Comparison of ENCODE assay signal across 8 cellular contexts in the genomic region with DNA sequence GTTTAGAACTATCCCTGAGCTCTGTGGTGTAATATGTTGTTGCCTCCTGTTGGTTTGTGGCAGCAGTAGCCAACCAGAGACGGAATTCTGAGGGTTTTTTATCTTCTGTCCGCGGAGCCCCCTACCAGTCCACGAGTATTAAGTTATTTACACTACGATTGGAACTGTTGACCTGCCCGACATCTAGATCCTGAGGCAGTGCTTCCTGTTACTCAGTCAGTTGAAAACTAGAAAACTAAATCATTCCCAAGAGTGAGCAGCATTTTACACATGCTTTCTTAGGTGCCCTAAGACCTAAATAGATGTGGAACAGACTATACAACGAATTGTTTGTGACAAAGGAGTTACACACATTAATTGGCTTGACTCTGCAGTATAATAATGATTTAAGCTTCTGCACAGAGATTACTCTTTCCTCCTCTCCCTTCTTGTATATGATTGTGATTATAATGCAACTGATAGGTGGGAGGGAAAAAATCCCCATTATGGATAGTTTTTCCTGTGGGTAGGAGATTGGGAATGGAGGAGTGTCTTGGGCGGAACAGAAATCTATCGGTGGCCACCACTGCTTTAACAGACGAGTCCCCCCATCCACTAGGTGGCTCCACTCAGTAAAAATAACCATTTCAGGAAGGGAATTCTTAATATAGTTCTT. TPM values are rescaled to one million over a fixed set of nuclear protein-coding genes. Genes with fewer than 3 reads are reported as not detected.
A peak's percentile ranks its signal among the peaks of the same experiment; 100 is the strongest.
DNase-seq lines count a peak whose midpoint lies in the region; ATAC-seq and TF ChIP-seq lines count a peak whose summit lies in the region.

No MANE protein-coding gene starts in this region.

- peak overlapping the region; percentile 98 for H3K9ac ChIP-seq in MM.1S (ENCODE audit: low read length)
- peak overlapping the region; percentile 97 for H3K9ac ChIP-seq in SK-N-SH

- peak overlapping the region; percentile 95 to 100 (median 99) for H3K27ac ChIP-seq in heart right ventricle
- H3K27ac ChIP-seq in MM.1S (ENCODE audit: low read length) = peak overlapping the region; percentile 93
- H3K27ac ChIP-seq in SK-N-SH (ENCODE audit: low read depth in 2 of 2, low read length in 1 of 2) = peak overlapping the region; percentile 89 to 98
- H3K27ac ChIP-seq in layer of hippocampus (ENCODE audit: low read depth, low read length) = peak overlapping the region; percentile 93

- POLR2A ChIA-PET in SK-N-SH (lab: Yijun Ruan, JAX) (interaction anchor here (1.2 to 1.5 kb wide), 3 partner anchors 62 to 243 kb away, joined by 3 to 10 read pairs (median 3); partner anchors contain the start of gene PHF3), MCF 10A (lab: Yijun Ruan, JAX) (interaction anchor here (0.6 to 2.6 kb wide), 46 partner anchors 9 to 244 kb away, joined by 3 to 73 read pairs (median 5); partner anchors contain the start of gene PHF3)

- TF ChIP-seq CTCF in heart right ventricle (IDR thresholded peaks at IDR 0.05) (peak in 8 of 9 donors; percentile 30 to 58 (median 46)), MM.1S (IDR thresholded peaks at IDR 0.05; ENCODE audit: low read length) (peak; percentile 62), SK-N-SH (IDR thresholded peaks at IDR 0.05) (peak; percentile 86), MCF 10A (IDR thresholded peaks at IDR 0.05; ENCODE audit: unreplicated experiment) (peak; percentile 65)

- H3K36me3 ChIP-seq in heart right ventricle = peaks cover 0 to 29% (median 20%) of the 10 kb centered on the region in 9 donors
- peaks cover 4% of the 10 kb centered on the region; the same call in 1 of the 2 replicates for H3K36me3 ChIP-seq in MM.1S (replicated peaks; ENCODE audit: insufficient read depth, low read length)
- H3K36me3 ChIP-seq in SK-N-SH (replicated peaks in 1 of 2; ENCODE audit: control insufficient read depth in 1 of 2, insufficient read depth in 2 of 2, low read length in 1 of 2) = peaks cover 27 to 30% of the 10 kb centered on the region in 2 experiments

- H2AFZ ChIP-seq in MM.1S (ENCODE audit: low read length) (no peak overlapping the region; the same call in 1 of the 2 replicates), SK-N-SH (ENCODE audit: low read depth) (no peak overlapping the region)

- H3K79me2 ChIP-seq in MM.1S (ENCODE audit: low read length) (peaks cover 50% of the 10 kb centered on the region), SK-N-SH (ENCODE audit: insufficient read depth) (peaks cover 66% of the 10 kb centered on the region)

- peak overlapping the region; percentile 88 for H3K4me3 Mint-ChIP-seq in MCF 10A (ENCODE audit: unreplicated experiment)

- 17 to 18% methylated on average over 10 of the region's 10 CpGs for WGBS in heart right ventricle, 2 donors
- WGBS in SK-N-SH (ENCODE audit: low lambda C conversion rate) = 2% methylated on average over 10 of the region's 10 CpGs

- CTCF ChIA-PET in SK-N-SH (lab: Yijun Ruan, JAX) (interaction anchor here (0.7 to 2.3 kb wide), 24 partner anchors 9 to 255 kb away, joined by 3 to 26 read pairs (median 3); partner anchors contain the start of gene PHF3), MCF 10A (lab: Yijun Ruan, JAX) (interaction anchor here (0.6 to 2.5 kb wide), 25 partner anchors 10 to 240 kb away, joined by 3 to 35 read pairs (median 5); no protein-coding TSS in a partner anchor)

- TSS peak; percentile 32 for BruUV-seq in MCF 10A (replicated peaks; lab: Mats Ljungman, UMichigan)

- ATAC-seq in heart right ventricle = no peak
- ATAC-seq in left ventricle myocardium superior = no peak
- ATAC-seq in HG03196 (IDR thresholded peaks at IDR 0.05; ENCODE audit: unreplicated experiment) = no peak

- peaks cover 9% of the 10 kb centered on the region for H4K20me1 ChIP-seq in MM.1S (ENCODE audit: insufficient read depth, low read length)
- peaks cover 36% of the 10 kb centered on the region for H4K20me1 ChIP-seq in SK-N-SH (ENCODE audit: insufficient read depth)

- intact Hi-C loops in heart right ventricle (cut with DNase I) = loop anchor here in 6 of 10 donors (2.0 to 10.0 kb wide), 7 partner anchors 61 to 222 kb away; partner anchors contain the start of gene PHF3 (in 4 of the 6)
- intact Hi-C loops in left ventricle myocardium superior (cut with micrococcal nuclease) = no loop called here
- intact Hi-C loops in MCF 10A (cut with micrococcal nuclease) = loop anchor here (1.0 to 5.0 kb wide), 6 partner anchors 122 to 267 kb away; no protein-coding TSS in a partner anchor

- no peak for TF ChIP-seq EP300 in SK-N-SH (IDR thresholded peaks at IDR 0.05; ENCODE audit: borderline replicate concordance in 1 of 2, low read depth in 1 of 2, low read length in 1 of 2)

- no peaks in the 10 kb centered on the region for H3K9me3 ChIP-seq in heart right ventricle
- no peaks in the 10 kb centered on the region for H3K9me3 ChIP-seq in MM.1S (replicated peaks; ENCODE audit: insufficient read depth, low read length)
- H3K9me3 ChIP-seq in SK-N-SH = no peaks in the 10 kb centered on the region

- H3K4me2 ChIP-seq in MM.1S (ENCODE audit: low read depth, low read length) = peak overlapping the region; percentile 94
- H3K4me2 ChIP-seq in SK-N-SH = peak overlapping the region; percentile 80

- H3K27me3 Mint-ChIP-seq in MCF 10A (ENCODE audit: insufficient read depth, unreplicated experiment) = no peaks in the 10 kb centered on the region

- H3K4me3 ChIP-seq in heart right ventricle = peak overlapping the region; percentile 77 to 97 (median 94)
- H3K4me3 ChIP-seq in MM.1S (ENCODE audit: low read length) = peak overlapping the region; percentile 91
- peak overlapping the region; percentile 72 to 95 for H3K4me3 ChIP-seq in SK-N-SH (ENCODE audit: low read depth in 2 of 2, low read length in 1 of 2)

- no peaks in the 10 kb centered on the region for H3K9me3 Mint-ChIP-seq in MCF 10A (ENCODE audit: unreplicated experiment)

- H3K9me2 ChIP-seq in MM.1S (replicated peaks; ENCODE audit: insufficient read depth, low read length) (no peaks in the 10 kb centered on the region), SK-N-SH (no peaks in the 10 kb centered on the region)

- H3K4me1 Mint-ChIP-seq in MCF 10A (ENCODE audit: insufficient read depth, unreplicated experiment) = peaks cover 8% of the 10 kb centered on the region

- H3K27ac Mint-ChIP-seq in MCF 10A (ENCODE audit: low read depth, unreplicated experiment) = peak overlapping the region; percentile 96

- H3K27me3 ChIP-seq in heart right ventricle (no peaks in the 10 kb centered on the region), MM.1S (replicated peaks; ENCODE audit: insufficient read depth, low read length) (no peaks in the 10 kb centered on the region), SK-N-SH (ENCODE audit: insufficient read depth) (no peaks in the 10 kb centered on the region), layer of hippocampus (ENCODE audit: control insufficient read depth, insufficient read depth, low read length) (no peaks in the 10 kb centered on the region)

- H3F3A ChIP-seq in MM.1S (ENCODE audit: insufficient read depth, low read length) (peaks cover 17% of the 10 kb centered on the region), SK-N-SH (replicated peaks; ENCODE audit: insufficient read depth) (peaks cover 5% of the 10 kb centered on the region)

- H3K36me3 Mint-ChIP-seq in MCF 10A (ENCODE audit: insufficient read depth, unreplicated experiment) = peaks cover 44% of the 10 kb centered on the region

- DNase-seq in heart right ventricle (peak in 1 of 2 donors; percentile 14), left ventricle myocardium superior (no peak), MM.1S (peak; percentile 59), SK-N-SH (peak; percentile 60), MCF 10A (ENCODE audit: unreplicated experiment) (peak; percentile 78)
- peak; percentile 8 for DNase-seq in stimulated activated CD8-positive, alpha-beta memory T cell treated with anti-CD3 and anti-CD28 coated beads, Interleukin-15, amount 100 ng/mL, for 1 hour (ENCODE audit: low read depth)

- peak; percentile 44 for TF ChIP-seq RAD21 in SK-N-SH (IDR thresholded peaks at IDR 0.05; ENCODE audit: low read length)

- H3K4me1 ChIP-seq in heart right ventricle (peaks cover 0 to 39% (median 24%) of the 10 kb centered on the region in 9 donors), MM.1S (ENCODE audit: low read length) (0 out of 2 replicates have a peak, but pooled peaks cover 3% of the 10 kb centered on the region), SK-N-SH (ENCODE audit: control insufficient read depth in 1 of 2, insufficient read depth in 2 of 2, low read depth in 1 of 2, low read length in 1 of 2) (peaks cover 0 to 5% of the 10 kb centered on the region in 2 experiments; a peak in 3 of 4 replicates)

TF ChIP-seq in SK-N-SH, 30 proteins besides CTCF, POLR2A, EP300 and RAD21:
- no peak for TF ChIP-seq TEAD4 (IDR thresholded peaks at IDR 0.05; ENCODE audit: borderline replicate concordance, insufficient read depth)
- peak; percentile 41 for TF ChIP-seq SMC3 (IDR thresholded peaks at IDR 0.05; ENCODE audit: low read depth, low read length)
- TF ChIP-seq TAF1 (IDR thresholded peaks at IDR 0.05; ENCODE audit: borderline replicate concordance, low read depth, low read length) = 0 out of 2 replicates have a peak, but pooled peaks have one; percentile 34
- peak; percentile 8; the same call in 1 of the 2 replicates for TF ChIP-seq POLR2AphosphoS5 (IDR thresholded peaks at IDR 0.05; ENCODE audit: low read depth, low read length)
- TF ChIP-seq CHD2 (IDR thresholded peaks at IDR 0.05; ENCODE audit: low read length, partially characterized antibody) = peak; percentile 19
- peak; percentile 64; the same call in 1 of the 2 replicates for TF ChIP-seq ELF1 (IDR thresholded peaks at IDR 0.05)
- TF ChIP-seq RCOR1 (IDR thresholded peaks at IDR 0.05; ENCODE audit: low read length) = peak; percentile 39; the same call in 1 of the 2 replicates
- TF ChIP-seq RFX5 (IDR thresholded peaks at IDR 0.05; ENCODE audit: low read length) = no peak

RNA-seq across cellular contexts. Expression of gene PTP4A1, which starts 1.7 kb away (rescaled TPM):
- 10 to 100 TPM; 30.0 to 69.9 (median 51.3) TPM for total RNA-seq in heart right ventricle
- polyA plus RNA-seq in heart right ventricle = 10 to 100 TPM in 1 of 2 donors, 1 to 10 TPM in 1; 2.6 to 13.6 TPM
- 39.1 TPM for total RNA-seq in left ventricle myocardium superior
- polyA plus RNA-seq in SK-N-SH (2012; rRNA removed) = 10.7 and 12.5 TPM in 2 replicates
- 46.2 and 57.3 TPM in 2 replicates for polyA plus RNA-seq in SK-N-SH (2012; cell fraction: cytosol; rRNA removed)
- 1.4 and 13.6 TPM in 2 replicates for polyA plus RNA-seq in SK-N-SH (2012; cell fraction: nucleus; rRNA removed)
- 239 and 382 TPM in 2 replicates for total RNA-seq in MCF 10A (2022)
